In the genomic region with DNA sequence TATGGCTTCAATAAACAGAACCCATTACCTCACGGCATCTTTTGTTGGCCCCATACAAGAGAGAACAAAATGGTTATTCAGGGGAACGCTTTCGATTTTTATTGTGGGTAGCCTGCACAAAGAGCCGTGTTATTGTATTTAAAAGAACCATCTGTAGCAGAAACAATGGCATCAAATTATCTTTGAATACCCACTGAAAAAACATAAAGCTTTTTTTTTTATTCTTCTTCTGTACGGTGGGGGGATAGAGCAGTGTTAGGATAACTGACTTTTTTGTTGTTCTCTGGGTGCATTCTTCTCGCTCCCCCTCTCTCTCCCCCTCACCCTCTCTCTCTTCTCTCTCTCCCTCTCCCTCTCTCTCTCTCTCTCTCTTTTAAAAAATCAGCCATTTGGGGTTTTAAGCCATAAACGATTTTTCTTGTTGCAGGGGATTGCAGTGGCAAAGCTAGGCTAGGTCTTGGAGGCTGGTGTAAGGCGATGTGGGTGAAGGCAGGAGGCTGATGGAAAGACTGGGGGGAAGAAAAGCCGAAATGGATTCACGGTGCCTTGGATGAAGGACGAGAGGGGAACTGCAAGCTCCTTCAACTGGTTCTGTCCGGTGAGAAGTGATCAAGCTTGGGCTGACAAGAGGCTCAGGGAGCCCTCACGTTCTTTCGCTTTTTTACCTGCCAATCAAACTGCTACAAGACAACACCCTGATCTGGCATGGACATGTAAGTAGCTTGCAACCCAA, we compare ENCODE assay signal across 13 cellular contexts.
DNase-seq lines count a peak whose midpoint lies in the region; ATAC-seq, FAIRE-seq and TF ChIP-seq lines count a peak whose summit lies in the region.
"Had no signal": no experiment of that assay in that cellular context is flagged by ENCODE, and none has a peak within 500 bp of the region (broad histone marks: within the 10 kb centered on the region; RNA-seq: fewer than 3 reads in every experiment).

No MANE protein-coding gene starts in this region.

- no peak overlapping the region for H3K27ac ChIP-seq in iPS-20b (ENCODE audit: low read length)
- H3K27ac ChIP-seq: gastroesophageal sphincter had no signal

- peaks cover 80% of the 10 kb centered on the region for H3K27me3 ChIP-seq in iPS-20b (ENCODE audit: insufficient read depth, low read length)

- H3K4me3 ChIP-seq in astrocyte of the cerebellum (ENCODE audit: low read depth, low read length) (peak overlapping the region; percentile 11), iPS-20b (ENCODE audit: low read length) (peak overlapping the region; percentile 54; the same call in 1 of the 2 replicates)
- H3K4me3 ChIP-seq: gastroesophageal sphincter, lung had no signal

- no peak for FAIRE-seq in HTR-8/SVneo (lab: Jason Lieb, UNC)

- no peak for TF ChIP-seq CTCF in astrocyte of the cerebellum (IDR thresholded peaks at IDR 0.05; ENCODE audit: low read depth, low read length, missing control alignments)

- no peak overlapping the region for H3K9ac ChIP-seq in iPS-20b (ENCODE audit: low read depth, low read length)

- H3K9me3 ChIP-seq in iPS-20b (ENCODE audit: insufficient read depth, low read depth, low read length), result no peaks in the 10 kb centered on the region
- H3K9me3 ChIP-seq: gastroesophageal sphincter had no signal

- in situ Hi-C loops in astrocyte of the cerebellum (cut with HindIII; ENCODE audit: low sequenced_read_pairs), result loop anchor here (5.0 kb wide), 2 partner anchors 82 to 983 kb away; no protein-coding TSS in a partner anchor

- no peak for ATAC-seq in HG02623 (IDR thresholded peaks at IDR 0.05; ENCODE audit: unreplicated experiment)
- no peak for ATAC-seq in GM18868 (IDR thresholded peaks at IDR 0.05; ENCODE audit: unreplicated experiment)
- no peak for ATAC-seq in GM21526 (IDR thresholded peaks at IDR 0.05; ENCODE audit: low FRiP score, unreplicated experiment)
- ATAC-seq: gastroesophageal sphincter had no signal

- peaks cover 40% of the 10 kb centered on the region; the same call in 1 of the 2 replicates for H3K4me1 ChIP-seq in iPS-20b (ENCODE audit: insufficient read depth, low read length)

- peak; percentile 86 for DNase-seq in Ammon's horn (ENCODE audit: low spot score)
- DNase-seq in NAMALWA (ENCODE audit: low spot score), result peak; percentile 28
- no peak for DNase-seq in astrocyte of the cerebellum (ENCODE audit: low read depth)
- DNase-seq in HTR-8/SVneo (ENCODE audit: insufficient read length, low spot score), result no peak
- DNase-seq: activated CD4-positive, CD25-positive, alpha-beta regulatory T cell treated with anti-CD3 and anti-CD28 coated beads, Interleukin-2, amount 50 U/mL, for 72 hours; DMS79 treated with DMSO at 0.1 percent for 48 hours; SHP77 had no signal

- H3K36me3 ChIP-seq in iPS-20b (ENCODE audit: insufficient read depth, low read depth, low read length), result no peaks in the 10 kb centered on the region
- H3K36me3 ChIP-seq: gastroesophageal sphincter had no signal

Comparison
In these comparisons a context has a peak if more than half of its experiments do, and no peak if none do; other contexts are left out.
1. DNase-seq: peak in Ammon's horn (single experiment) and NAMALWA (single experiment); none in astrocyte of the cerebellum (single experiment) and HTR-8/SVneo (single experiment).